9 cellular contexts compared by ENCODE assay signal in the genomic region with DNA sequence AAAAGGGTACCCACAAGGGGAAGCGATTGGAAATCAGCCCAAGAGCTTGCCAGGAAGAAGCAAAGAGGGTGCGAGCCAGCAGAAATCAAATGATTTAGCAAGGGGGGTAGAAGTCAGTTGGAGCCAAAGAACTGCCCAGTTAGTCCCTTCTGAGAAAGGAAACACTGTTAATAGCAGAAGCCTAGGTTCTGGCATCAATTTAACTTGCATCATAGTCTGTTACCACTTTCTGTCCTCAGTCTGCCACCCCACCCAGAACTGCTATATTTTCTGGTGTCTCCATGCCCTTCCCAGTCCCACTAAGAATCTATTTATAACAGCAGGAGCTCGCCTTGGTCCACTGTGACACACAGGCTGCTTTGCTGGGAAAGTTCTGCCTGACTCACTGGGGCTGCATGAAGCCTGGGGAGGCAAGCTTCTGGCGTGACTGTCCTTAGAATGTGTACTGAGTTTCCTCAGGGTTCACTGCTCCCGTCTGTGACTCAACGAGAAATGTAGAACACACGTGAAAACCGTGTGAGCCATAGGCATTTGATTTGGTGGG.
DNase-seq lines count a peak whose midpoint lies in the region; ATAC-seq and TF ChIP-seq lines count a peak whose summit lies in the region.
"Had no signal": no experiment of that assay in that cellular context is flagged by ENCODE, and none has a peak within 500 bp of the region (broad histone marks: within the 10 kb centered on the region; RNA-seq: fewer than 3 reads in every experiment).

No MANE protein-coding gene starts in this region.

- H3K36me3 Mint-ChIP-seq in osteocyte (ENCODE audit: unreplicated experiment) (peaks cover 5% of the 10 kb centered on the region), immature natural killer cell (no peaks in the 10 kb centered on the region)

- DNase-seq in AG08396 (ENCODE audit: low spot score), result peak; percentile 88
- DNase-seq in SJSA1 (ENCODE audit: low read depth in 1 of 2, low spot score in 2 of 2), result peak; percentile 35 to 68
- peak; percentile 11 for DNase-seq in foreskin melanocyte
- peak; percentile 89 for DNase-seq in osteocyte (ENCODE audit: extremely low spot score, unreplicated experiment)
- no peak for DNase-seq in H7
- no peak for DNase-seq in immature natural killer cell
- DNase-seq in NCI-H526 (lab: John Stamatoyannopoulos, UW), result no peak
- DNase-seq: OCI-M1 had no signal

- TF ChIP-seq CTCF in osteocyte (IDR thresholded peaks at IDR 0.05), result no peak

- no peak overlapping the region; the same call in 1 of the 2 replicates for H3K27ac ChIP-seq in SJSA1

- H3K36me3 ChIP-seq in SJSA1, result no peaks in the 10 kb centered on the region
- no peaks in the 10 kb centered on the region for H3K36me3 ChIP-seq in H7 (replicated peaks; ENCODE audit: control insufficient read depth, insufficient read depth, low read length)

- H3K4me3 ChIP-seq in SJSA1, result no peak overlapping the region
- H3K4me3 ChIP-seq in H7 (ENCODE audit: insufficient read depth, low read depth, low read length), result no peak overlapping the region

- H3K4me3 Mint-ChIP-seq in osteocyte (ENCODE audit: unreplicated experiment), result peak overlapping the region; percentile 23
- no peak overlapping the region for H3K4me3 Mint-ChIP-seq in immature natural killer cell

- H3K4me1 ChIP-seq in SJSA1 (replicated peaks), result peaks cover 6% of the 10 kb centered on the region

- H3K4me1 Mint-ChIP-seq in osteocyte (ENCODE audit: unreplicated experiment) (peaks cover 62% of the 10 kb centered on the region), immature natural killer cell (no peaks in the 10 kb centered on the region)

- H3K9me3 Mint-ChIP-seq in osteocyte (ENCODE audit: unreplicated experiment) (peaks cover 5% of the 10 kb centered on the region), immature natural killer cell (peaks cover 0 to 2% (median 0%) of the 10 kb centered on the region in 6 donors)

- H3K27ac Mint-ChIP-seq in osteocyte (ENCODE audit: unreplicated experiment) (peak overlapping the region; percentile 98), immature natural killer cell (no peak overlapping the region)

- no peaks in the 10 kb centered on the region for H3K27me3 ChIP-seq in SJSA1 (replicated peaks)
- no peaks in the 10 kb centered on the region for H3K27me3 ChIP-seq in H7 (ENCODE audit: control insufficient read depth, insufficient read depth, low read length)

- no peaks in the 10 kb centered on the region for H3K9me3 ChIP-seq in SJSA1 (replicated peaks)

- no peak for ATAC-seq in HG03457 (IDR thresholded peaks at IDR 0.05; ENCODE audit: unreplicated experiment)

- H3K27me3 Mint-ChIP-seq in osteocyte (ENCODE audit: unreplicated experiment) (no peaks in the 10 kb centered on the region), immature natural killer cell (ENCODE audit: low read depth in 3 of 3) (peaks cover 1 to 3% (median 2%) of the 10 kb centered on the region in 3 donors)

Comparison
In these comparisons a context has a peak if more than half of its experiments do, and no peak if none do; other contexts are left out.
1. DNase-seq: peak in AG08396 (single experiment), SJSA1 (2 of 2), foreskin melanocyte (single experiment) and osteocyte (single experiment); none in H7 (single experiment), immature natural killer cell (0 of 3) and NCI-H526 (0 of 2).